ENCODE assay signal across 16 cellular contexts in genomic region chr5:108461628-108462367, GRCh38.
DNase-seq lines count a peak whose midpoint lies in the region; ATAC-seq and TF ChIP-seq lines count a peak whose summit lies in the region.
"Had no signal": no experiment of that assay in that cellular context is flagged by ENCODE, and none has a peak within 500 bp of the region (broad histone marks: within the 10 kb centered on the region; RNA-seq: fewer than 3 reads in every experiment).

No MANE protein-coding gene starts in this region.

- no peak overlapping the region for H3K4me3 Mint-ChIP-seq in stimulated activated naive B cell treated with anti-CD40 and anti-IgM and Interleukin-4, amounts not matched to agents 10 μg/mL and 1 μg/mL and 100 μg/mL, for 72 hours
- H3K4me3 Mint-ChIP-seq: activated CD8-positive, alpha-beta T cell treated with anti-CD3 and anti-CD28 coated beads for 36 hours; activated naive CD4-positive, alpha-beta T cell treated with anti-CD3 and anti-CD28 coated beads for 36 hours; dendritic cell treated with granulocyte-macrophage colony-stimulating factor and Interleukin-4, amounts not matched to agents 40 ng/mL and 50 ng/mL, for 4 days had no signal

- peaks cover 0 to 15% of the 10 kb centered on the region in 2 donors for H3K27me3 Mint-ChIP-seq in stimulated activated naive B cell treated with anti-CD40 and anti-IgM and Interleukin-4, amounts not matched to agents 10 μg/mL and 1 μg/mL and 100 μg/mL, for 72 hours
- H3K27me3 Mint-ChIP-seq: dendritic cell treated with granulocyte-macrophage colony-stimulating factor and Interleukin-4, amounts not matched to agents 40 ng/mL and 50 ng/mL, for 4 days had no signal

- H3K4me3 ChIP-seq in fibroblast of lung (replicated peaks in 1 of 4; ENCODE audit: control extremely low read depth in 1 of 4, insufficient read depth in 1 of 4, low read depth in 3 of 4, low read length in 4 of 4) (no peak overlapping the region), colonic mucosa (no peak overlapping the region)
- H3K4me3 ChIP-seq: upper lobe of right lung had no signal

- TF ChIP-seq CTCF in RWPE1 (conservative IDR thresholded peaks at IDR 0.05; ENCODE audit: low read depth) = no peak
- no peak for TF ChIP-seq CTCF in fibroblast of lung (conservative IDR thresholded peaks at IDR 0.05 in 1 of 2, IDR thresholded peaks at IDR 0.05 in 1 of 2; ENCODE audit: low read depth in 1 of 2, low read length in 2 of 2)
- no peak for TF ChIP-seq CTCF in colonic mucosa (IDR thresholded peaks at IDR 0.05)

- peaks cover 0 to 4% of the 10 kb centered on the region in 2 donors for H3K9me3 Mint-ChIP-seq in stimulated activated naive B cell treated with anti-CD40 and anti-IgM and Interleukin-4, amounts not matched to agents 10 μg/mL and 1 μg/mL and 100 μg/mL, for 72 hours
- H3K9me3 Mint-ChIP-seq: activated naive CD4-positive, alpha-beta T cell treated with anti-CD3 and anti-CD28 coated beads for 36 hours had no signal

- H3K9ac ChIP-seq in fibroblast of lung (ENCODE audit: insufficient read depth, low read length) (no peak overlapping the region), colonic mucosa (ENCODE audit: low read depth in 2 of 2, low read length in 2 of 2) (no peak overlapping the region)

- H3K36me3 ChIP-seq in fibroblast of lung (ENCODE audit: control insufficient read depth, insufficient read depth, low read length) = no peaks in the 10 kb centered on the region
- H3K36me3 ChIP-seq in colonic mucosa = no peaks in the 10 kb centered on the region
- H3K36me3 ChIP-seq: upper lobe of right lung had no signal

- no peaks in the 10 kb centered on the region for H4K20me1 ChIP-seq in fibroblast of lung (ENCODE audit: control insufficient read depth, extremely low read depth, insufficient read depth, low read length)

- H3K27ac ChIP-seq in RWPE1 (no peak overlapping the region), fibroblast of lung (ENCODE audit: insufficient read depth, low read length) (no peak overlapping the region), colonic mucosa (no peak overlapping the region)
- H3K27ac ChIP-seq: upper lobe of right lung had no signal

- no peaks in the 10 kb centered on the region for H3K4me1 ChIP-seq in fibroblast of lung (ENCODE audit: control insufficient read depth, extremely low read depth, insufficient read depth, low read length)
- H3K4me1 ChIP-seq in colonic mucosa = no peaks in the 10 kb centered on the region
- H3K4me1 ChIP-seq: upper lobe of right lung had no signal

- H3K27me3 ChIP-seq in fibroblast of lung (ENCODE audit: control insufficient read depth, insufficient read depth, low read length) = no peaks in the 10 kb centered on the region
- H3K27me3 ChIP-seq in colonic mucosa = no peaks in the 10 kb centered on the region
- H3K27me3 ChIP-seq: upper lobe of right lung had no signal

- H3K4me2 ChIP-seq in fibroblast of lung (ENCODE audit: extremely low read depth, insufficient read depth, low read length) = no peak overlapping the region

- H3K36me3 Mint-ChIP-seq in stimulated activated naive B cell treated with anti-CD40 and anti-IgM and Interleukin-4, amounts not matched to agents 10 μg/mL and 1 μg/mL and 100 μg/mL, for 72 hours = no peaks in the 10 kb centered on the region

- intact Hi-C loops in cardiac septum (cut with DNase I) = no loop called here
- intact Hi-C loops in colonic mucosa (cut with DNase I) = no loop called here
- intact Hi-C loops in Right ventricle myocardium superior (cut with DNase I) = no loop called here

- peak; percentile 82 to 94 for ATAC-seq in stimulated activated naive B cell treated with anti-CD40 and anti-IgM and Interleukin-4, amounts not matched to agents 10 μg/mL and 1 μg/mL and 100 μg/mL, for 72 hours (replicated peaks)
- no peak for ATAC-seq in Right ventricle myocardium superior (ENCODE audit: poor library complexity)
- ATAC-seq: activated CD8-positive, alpha-beta T cell treated with anti-CD3 and anti-CD28 coated beads for 36 hours; left lobe of liver; upper lobe of right lung had no signal

- H3K9me3 ChIP-seq in fibroblast of lung (ENCODE audit: control insufficient read depth, insufficient read depth, low read depth, low read length) (no peaks in the 10 kb centered on the region), colonic mucosa (no peaks in the 10 kb centered on the region)
- H3K9me3 ChIP-seq: upper lobe of right lung had no signal

- CTCF ChIA-PET in RWPE1 (lab: Yijun Ruan, JAX) = no interaction called here

- H3K4me1 Mint-ChIP-seq in stimulated activated naive B cell treated with anti-CD40 and anti-IgM and Interleukin-4, amounts not matched to agents 10 μg/mL and 1 μg/mL and 100 μg/mL, for 72 hours = peaks cover 4 to 16% of the 10 kb centered on the region in 2 donors

- no peak overlapping the region for H3K27ac Mint-ChIP-seq in stimulated activated naive B cell treated with anti-CD40 and anti-IgM and Interleukin-4, amounts not matched to agents 10 μg/mL and 1 μg/mL and 100 μg/mL, for 72 hours
- H3K27ac Mint-ChIP-seq: activated CD8-positive, alpha-beta T cell treated with anti-CD3 and anti-CD28 coated beads for 36 hours; activated naive CD4-positive, alpha-beta T cell treated with anti-CD3 and anti-CD28 coated beads for 36 hours; dendritic cell treated with granulocyte-macrophage colony-stimulating factor and Interleukin-4, amounts not matched to agents 40 ng/mL and 50 ng/mL, for 4 days had no signal

- DNase-seq in SIG-M5 treated with dmso at 0.1 percent for 504 hours (lab: John Stamatoyannopoulos, UW; ENCODE audit: unreplicated experiment) = peak; percentile 44
- DNase-seq in SIG-M5 (lab: John Stamatoyannopoulos, UW) = no peak
- peak; percentile 19 for DNase-seq in RWPE1 (ENCODE audit: low spot score)
- peak; percentile 54 to 74 for DNase-seq in fibroblast of lung (ENCODE audit: low read depth in 2 of 2)
- no peak for DNase-seq in stimulated activated naive B cell treated with anti-CD40 and anti-IgM and Interleukin-4, amounts not matched to agents 10 μg/mL and 1 μg/mL and 100 μg/mL, for 72 hours
- no peak for DNase-seq in cardiac septum (ENCODE audit: low spot score)
- no peak for DNase-seq in colonic mucosa
- DNase-seq in Right ventricle myocardium superior = no peak
- DNase-seq: activated CD8-positive, alpha-beta T cell treated with anti-CD3 and anti-CD28 coated beads for 36 hours; activated naive CD4-positive, alpha-beta T cell treated with anti-CD3 and anti-CD28 coated beads for 36 hours; head of caudate nucleus; NCI-H2029 treated with DMSO at 0.1 percent for 48 hours; stimulated activated CD4-positive, alpha-beta T cell treated with anti-CD3 and anti-CD28 coated beads, Interleukin-12 subunit alpha, Interleukin-12 subunit beta, amount 100 ng/mL, for 4 hours; upper lobe of right lung had no signal

- no peak overlapping the region for H2AFZ ChIP-seq in fibroblast of lung (ENCODE audit: low read length)

- POLR2A ChIA-PET in RWPE1 (lab: Yijun Ruan, JAX; ENCODE audit: low non-redundant PET) = no interaction called here

- no peaks in the 10 kb centered on the region for H3K79me2 ChIP-seq in fibroblast of lung (ENCODE audit: control insufficient read depth, insufficient read depth, low read length)

Comparison
In these comparisons a context has a peak if more than half of its experiments do, and no peak if none do; other contexts are left out.
1. DNase-seq: peak in SIG-M5 treated with dmso at 0.1 percent for 504 hours (single experiment), RWPE1 (single experiment) and fibroblast of lung (2 of 2); none in SIG-M5 (single experiment), stimulated activated naive B cell treated with anti-CD40 and anti-IgM and Interleukin-4, amounts not matched to agents 10 μg/mL and 1 μg/mL and 100 μg/mL, for 72 hours (single experiment), cardiac septum (single experiment), colonic mucosa (single experiment) and Right ventricle myocardium superior (single experiment).